ENCODE assay signal across 1 cellular context in the genomic region with DNA sequence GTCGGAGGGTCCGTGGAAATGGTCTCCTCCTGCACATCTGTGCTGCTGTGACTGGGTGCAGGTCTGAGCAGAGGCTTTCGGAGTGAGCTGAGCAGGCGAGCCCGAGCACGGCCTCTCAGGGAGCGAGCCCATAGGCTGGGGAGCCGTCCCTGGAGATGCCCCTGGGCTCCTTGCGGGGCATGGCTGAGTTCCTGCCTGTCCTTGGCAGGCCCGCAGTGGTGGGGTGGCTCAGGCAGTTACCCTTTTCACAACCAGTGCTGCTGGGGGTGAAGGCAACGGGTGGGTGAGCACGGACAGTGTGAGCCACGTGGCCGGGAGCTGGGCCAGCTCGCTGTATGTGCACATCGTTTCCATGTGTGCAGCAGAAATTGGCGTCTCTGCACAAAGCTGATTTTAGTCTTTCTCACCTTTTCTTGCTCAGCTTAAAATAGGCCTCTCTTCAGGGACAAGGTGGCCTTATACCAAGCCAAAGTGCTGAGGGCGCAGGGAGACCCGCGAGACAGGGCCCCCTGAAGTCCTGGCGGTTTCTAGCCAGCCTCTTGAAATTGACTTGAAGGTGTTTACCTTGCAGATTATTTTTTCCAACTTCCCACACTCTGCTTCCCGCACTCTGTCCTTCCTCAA.
TF ChIP-seq lines count a peak whose summit lies in the region.

A gene with protein sequence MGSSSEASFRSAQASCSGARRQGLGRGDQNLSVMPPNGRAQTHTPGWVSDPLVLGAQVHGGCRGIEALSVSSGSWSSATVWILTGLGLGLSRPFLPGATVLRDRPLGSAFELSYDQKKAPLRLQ (minus strand): TSS at position 65 of the 624 bp plus-strand sequence. CDS start 5,053 bp downstream, outside the sequence.

TF ChIP-seq in GM23338, 12 proteins besides CTCF, POLR2A, EP300 and RAD21 (continued from another document):
- TF ChIP-seq, protein P1, sequence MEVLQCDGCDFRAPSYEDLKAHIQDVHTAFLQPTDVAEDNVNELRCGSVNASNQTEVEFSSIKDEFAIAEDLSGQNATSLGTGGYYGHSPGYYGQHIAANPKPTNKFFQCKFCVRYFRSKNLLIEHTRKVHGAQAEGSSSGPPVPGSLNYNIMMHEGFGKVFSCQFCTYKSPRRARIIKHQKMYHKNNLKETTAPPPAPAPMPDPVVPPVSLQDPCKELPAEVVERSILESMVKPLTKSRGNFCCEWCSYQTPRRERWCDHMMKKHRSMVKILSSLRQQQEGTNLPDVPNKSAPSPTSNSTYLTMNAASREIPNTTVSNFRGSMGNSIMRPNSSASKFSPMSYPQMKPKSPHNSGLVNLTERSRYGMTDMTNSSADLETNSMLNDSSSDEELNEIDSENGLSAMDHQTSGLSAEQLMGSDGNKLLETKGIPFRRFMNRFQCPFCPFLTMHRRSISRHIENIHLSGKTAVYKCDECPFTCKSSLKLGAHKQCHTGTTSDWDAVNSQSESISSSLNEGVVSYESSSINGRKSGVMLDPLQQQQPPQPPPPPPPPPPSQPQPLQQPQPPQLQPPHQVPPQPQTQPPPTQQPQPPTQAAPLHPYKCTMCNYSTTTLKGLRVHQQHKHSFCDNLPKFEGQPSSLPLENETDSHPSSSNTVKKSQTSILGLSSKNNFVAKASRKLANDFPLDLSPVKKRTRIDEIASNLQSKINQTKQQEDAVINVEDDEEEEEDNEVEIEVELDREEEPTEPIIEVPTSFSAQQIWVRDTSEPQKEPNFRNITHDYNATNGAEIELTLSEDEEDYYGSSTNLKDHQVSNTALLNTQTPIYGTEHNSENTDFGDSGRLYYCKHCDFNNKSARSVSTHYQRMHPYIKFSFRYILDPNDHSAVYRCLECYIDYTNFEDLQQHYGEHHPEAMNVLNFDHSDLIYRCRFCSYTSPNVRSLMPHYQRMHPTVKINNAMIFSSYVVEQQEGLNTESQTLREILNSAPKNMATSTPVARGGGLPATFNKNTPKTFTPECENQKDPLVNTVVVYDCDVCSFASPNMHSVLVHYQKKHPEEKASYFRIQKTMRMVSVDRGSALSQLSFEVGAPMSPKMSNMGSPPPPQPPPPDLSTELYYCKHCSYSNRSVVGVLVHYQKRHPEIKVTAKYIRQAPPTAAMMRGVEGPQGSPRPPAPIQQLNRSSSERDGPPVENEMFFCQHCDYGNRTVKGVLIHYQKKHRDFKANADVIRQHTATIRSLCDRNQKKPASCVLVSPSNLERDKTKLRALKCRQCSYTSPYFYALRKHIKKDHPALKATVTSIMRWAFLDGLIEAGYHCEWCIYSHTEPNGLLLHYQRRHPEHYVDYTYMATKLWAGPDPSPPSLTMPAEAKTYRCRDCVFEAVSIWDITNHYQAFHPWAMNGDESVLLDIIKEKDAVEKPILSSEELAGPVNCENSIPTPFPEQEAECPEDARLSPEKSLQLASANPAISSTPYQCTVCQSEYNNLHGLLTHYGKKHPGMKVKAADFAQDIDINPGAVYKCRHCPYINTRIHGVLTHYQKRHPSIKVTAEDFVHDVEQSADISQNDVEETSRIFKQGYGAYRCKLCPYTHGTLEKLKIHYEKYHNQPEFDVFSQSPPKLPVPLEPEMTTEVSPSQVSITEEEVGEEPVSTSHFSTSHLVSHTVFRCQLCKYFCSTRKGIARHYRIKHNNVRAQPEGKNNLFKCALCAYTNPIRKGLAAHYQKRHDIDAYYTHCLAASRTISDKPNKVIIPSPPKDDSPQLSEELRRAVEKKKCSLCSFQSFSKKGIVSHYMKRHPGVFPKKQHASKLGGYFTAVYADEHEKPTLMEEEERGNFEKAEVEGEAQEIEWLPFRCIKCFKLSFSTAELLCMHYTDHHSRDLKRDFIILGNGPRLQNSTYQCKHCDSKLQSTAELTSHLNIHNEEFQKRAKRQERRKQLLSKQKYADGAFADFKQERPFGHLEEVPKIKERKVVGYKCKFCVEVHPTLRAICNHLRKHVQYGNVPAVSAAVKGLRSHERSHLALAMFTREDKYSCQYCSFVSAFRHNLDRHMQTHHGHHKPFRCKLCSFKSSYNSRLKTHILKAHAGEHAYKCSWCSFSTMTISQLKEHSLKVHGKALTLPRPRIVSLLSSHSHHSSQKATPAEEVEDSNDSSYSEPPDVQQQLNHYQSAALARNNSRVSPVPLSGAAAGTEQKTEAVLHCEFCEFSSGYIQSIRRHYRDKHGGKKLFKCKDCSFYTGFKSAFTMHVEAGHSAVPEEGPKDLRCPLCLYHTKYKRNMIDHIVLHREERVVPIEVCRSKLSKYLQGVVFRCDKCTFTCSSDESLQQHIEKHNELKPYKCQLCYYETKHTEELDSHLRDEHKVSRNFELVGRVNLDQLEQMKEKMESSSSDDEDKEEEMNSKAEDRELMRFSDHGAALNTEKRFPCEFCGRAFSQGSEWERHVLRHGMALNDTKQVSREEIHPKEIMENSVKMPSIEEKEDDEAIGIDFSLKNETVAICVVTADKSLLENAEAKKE (CRISPR knock-in tag; IDR thresholded peaks at IDR 0.05): no peak
- TF ChIP-seq POLR2AphosphoS5 (IDR thresholded peaks at IDR 0.05; ENCODE audit: low read depth): no peak
- TF ChIP-seq, protein P2, sequence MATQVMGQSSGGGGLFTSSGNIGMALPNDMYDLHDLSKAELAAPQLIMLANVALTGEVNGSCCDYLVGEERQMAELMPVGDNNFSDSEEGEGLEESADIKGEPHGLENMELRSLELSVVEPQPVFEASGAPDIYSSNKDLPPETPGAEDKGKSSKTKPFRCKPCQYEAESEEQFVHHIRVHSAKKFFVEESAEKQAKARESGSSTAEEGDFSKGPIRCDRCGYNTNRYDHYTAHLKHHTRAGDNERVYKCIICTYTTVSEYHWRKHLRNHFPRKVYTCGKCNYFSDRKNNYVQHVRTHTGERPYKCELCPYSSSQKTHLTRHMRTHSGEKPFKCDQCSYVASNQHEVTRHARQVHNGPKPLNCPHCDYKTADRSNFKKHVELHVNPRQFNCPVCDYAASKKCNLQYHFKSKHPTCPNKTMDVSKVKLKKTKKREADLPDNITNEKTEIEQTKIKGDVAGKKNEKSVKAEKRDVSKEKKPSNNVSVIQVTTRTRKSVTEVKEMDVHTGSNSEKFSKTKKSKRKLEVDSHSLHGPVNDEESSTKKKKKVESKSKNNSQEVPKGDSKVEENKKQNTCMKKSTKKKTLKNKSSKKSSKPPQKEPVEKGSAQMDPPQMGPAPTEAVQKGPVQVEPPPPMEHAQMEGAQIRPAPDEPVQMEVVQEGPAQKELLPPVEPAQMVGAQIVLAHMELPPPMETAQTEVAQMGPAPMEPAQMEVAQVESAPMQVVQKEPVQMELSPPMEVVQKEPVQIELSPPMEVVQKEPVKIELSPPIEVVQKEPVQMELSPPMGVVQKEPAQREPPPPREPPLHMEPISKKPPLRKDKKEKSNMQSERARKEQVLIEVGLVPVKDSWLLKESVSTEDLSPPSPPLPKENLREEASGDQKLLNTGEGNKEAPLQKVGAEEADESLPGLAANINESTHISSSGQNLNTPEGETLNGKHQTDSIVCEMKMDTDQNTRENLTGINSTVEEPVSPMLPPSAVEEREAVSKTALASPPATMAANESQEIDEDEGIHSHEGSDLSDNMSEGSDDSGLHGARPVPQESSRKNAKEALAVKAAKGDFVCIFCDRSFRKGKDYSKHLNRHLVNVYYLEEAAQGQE (IDR thresholded peaks at IDR 0.05; ENCODE audit: unreplicated experiment): no peak
- TF ChIP-seq EZH2phosphoT487 (IDR thresholded peaks at IDR 0.05; ENCODE audit: unreplicated experiment): no peak
- TF ChIP-seq JUNB (IDR thresholded peaks at IDR 0.05; ENCODE audit: unreplicated experiment): no peak
- TF ChIP-seq CREB1 (CRISPR knock-in tag; IDR thresholded peaks at IDR 0.05; ENCODE audit: low read depth): no peak
- no peak for TF ChIP-seq ZNF114 (CRISPR knock-in tag; IDR thresholded peaks at IDR 0.05)
- TF ChIP-seq STAT1 (IDR thresholded peaks at IDR 0.05; ENCODE audit: unreplicated experiment): no peak
